1 cellular context compared by ENCODE assay signal in genomic region chr4:87003266-87003665, GRCh38.
TF ChIP-seq lines count a peak whose summit lies in the region.

No MANE protein-coding gene starts in this region.

TF ChIP-seq in HEK293, 187 proteins besides CTCF, POLR2A, EP300 and RAD21 (continued from another document):
- TF ChIP-seq ZNF654 (tag by site-specific recombination; IDR thresholded peaks at IDR 0.05; ENCODE audit: low read depth) (no peak), ZNF548 (tag by site-specific recombination; IDR thresholded peaks at IDR 0.05) (no peak), ZNF223 (tag by site-specific recombination; IDR thresholded peaks at IDR 0.05) (no peak), GFI1B (tag by site-specific recombination; IDR thresholded peaks at IDR 0.05) (no peak), ZNF660 (tag by site-specific recombination; IDR thresholded peaks at IDR 0.05) (no peak), ZNF48 (tag by site-specific recombination; IDR thresholded peaks at IDR 0.05) (no peak), KLF17 (tag by site-specific recombination; IDR thresholded peaks at IDR 0.05) (no peak), ZNF549 (tag by site-specific recombination; IDR thresholded peaks at IDR 0.05) (no peak), RBAK (tag by site-specific recombination; IDR thresholded peaks at IDR 0.05) (no peak), KLF7 (tag by site-specific recombination; IDR thresholded peaks at IDR 0.05; ENCODE audit: borderline replicate concordance) (no peak), ZNF843 (tag by site-specific recombination; IDR thresholded peaks at IDR 0.05) (0 out of 2 replicates have a peak, but pooled peaks have one; percentile 30), ZXDB (tag by site-specific recombination; IDR thresholded peaks at IDR 0.05) (no peak), OSR2 (tag by site-specific recombination; IDR thresholded peaks at IDR 0.05) (peak; percentile 79), ZNF658 (tag by site-specific recombination; IDR thresholded peaks at IDR 0.05) (no peak)
